Comparison of ENCODE assay signal across 21 cellular contexts in genomic region chr1:226203693-226204092, GRCh38. TPM values are rescaled to one million over a fixed set of nuclear protein-coding genes. Genes with fewer than 3 reads are reported as not detected.
"Had no signal": no experiment of that assay in that cellular context is flagged by ENCODE, and none has a peak within 500 bp of the region (broad histone marks: within the 10 kb centered on the region; RNA-seq: fewer than 3 reads in every experiment).

No MANE protein-coding gene starts in this region.

- H3K4me3 Mint-ChIP-seq: memory B cell; naive B cell; nephron; stimulated activated naive B cell treated with anti-CD40 and anti-IgM and Interleukin-4, amounts not matched to agents 10 μg/mL and 1 μg/mL and 100 μg/mL, for 72 hours; type B pancreatic cell had no signal

- H3K27ac Mint-ChIP-seq: memory B cell; nephron; stimulated activated naive B cell treated with anti-CD40 and anti-IgM and Interleukin-4, amounts not matched to agents 10 μg/mL and 1 μg/mL and 100 μg/mL, for 72 hours; type B pancreatic cell had no signal

- H3K4me3 ChIP-seq: coronary artery, esophagus muscularis mucosa, gastrocnemius medialis, left ventricle myocardium inferior, lower lobe of right lung, psoas muscle, sigmoid colon, skin epidermis, uterus had no signal

- H3K36me3 ChIP-seq: esophagus muscularis mucosa, gastrocnemius medialis, left ventricle myocardium inferior, lower lobe of right lung, neutrophil, sigmoid colon, uterus had no signal

- ATAC-seq: gastrocnemius medialis; lower lobe of right lung; psoas muscle; stimulated activated naive B cell treated with anti-CD40 and anti-IgM and Interleukin-4, amounts not matched to agents 10 μg/mL and 1 μg/mL and 100 μg/mL, for 72 hours had no signal

- DNase-seq: effector CD8-positive, alpha-beta T cell; gastrocnemius medialis; islet precursor cell; left ventricle myocardium inferior; lower lobe of right lung; naive B cell; psoas muscle; retina; sigmoid colon; stimulated activated CD4-positive, alpha-beta T cell treated with anti-CD3 and anti-CD28 coated beads, Interleukin-2, amount 100 ng/mL, for 24 hours; stimulated activated CD4-positive, alpha-beta T cell treated with anti-CD3 and anti-CD28 coated beads, Interleukin-4, amount 100 ng/mL, for 4 hours; stimulated activated naive B cell treated with anti-CD40 and anti-IgM and Interleukin-4, amounts not matched to agents 10 μg/mL and 1 μg/mL and 100 μg/mL, for 72 hours; uterus had no signal

- H3K4me1 ChIP-seq: esophagus muscularis mucosa, gastrocnemius medialis, left ventricle myocardium inferior, lower lobe of right lung, psoas muscle, sigmoid colon, uterus had no signal

- H3K27ac ChIP-seq: coronary artery, esophagus muscularis mucosa, gastrocnemius medialis, left ventricle myocardium inferior, lower lobe of right lung, neutrophil, psoas muscle, sigmoid colon, skin epidermis, uterus had no signal

- H3K9me3 ChIP-seq: esophagus muscularis mucosa, gastrocnemius medialis, left ventricle myocardium inferior, lower lobe of right lung, neutrophil, psoas muscle, sigmoid colon, uterus had no signal

- H3K9me3 Mint-ChIP-seq: naive B cell; nephron; stimulated activated naive B cell treated with anti-CD40 and anti-IgM and Interleukin-4, amounts not matched to agents 10 μg/mL and 1 μg/mL and 100 μg/mL, for 72 hours; type B pancreatic cell had no signal

- H3K27me3 Mint-ChIP-seq: memory B cell; naive B cell; stimulated activated naive B cell treated with anti-CD40 and anti-IgM and Interleukin-4, amounts not matched to agents 10 μg/mL and 1 μg/mL and 100 μg/mL, for 72 hours; type B pancreatic cell had no signal

- H3K36me3 Mint-ChIP-seq: memory B cell; naive B cell; stimulated activated naive B cell treated with anti-CD40 and anti-IgM and Interleukin-4, amounts not matched to agents 10 μg/mL and 1 μg/mL and 100 μg/mL, for 72 hours; type B pancreatic cell had no signal

- H3K4me1 Mint-ChIP-seq: nephron had no signal

RNA-seq across cellular contexts. Expression of gene MIXL1, which starts 19.8 kb away (rescaled TPM):
- total RNA-seq: esophagus muscularis mucosa, gastrocnemius medialis, left ventricle myocardium inferior, osteoblast, psoas muscle, sigmoid colon, uterus had no signal
